ENCODE assay signal across 9 cellular contexts in the genomic region with DNA sequence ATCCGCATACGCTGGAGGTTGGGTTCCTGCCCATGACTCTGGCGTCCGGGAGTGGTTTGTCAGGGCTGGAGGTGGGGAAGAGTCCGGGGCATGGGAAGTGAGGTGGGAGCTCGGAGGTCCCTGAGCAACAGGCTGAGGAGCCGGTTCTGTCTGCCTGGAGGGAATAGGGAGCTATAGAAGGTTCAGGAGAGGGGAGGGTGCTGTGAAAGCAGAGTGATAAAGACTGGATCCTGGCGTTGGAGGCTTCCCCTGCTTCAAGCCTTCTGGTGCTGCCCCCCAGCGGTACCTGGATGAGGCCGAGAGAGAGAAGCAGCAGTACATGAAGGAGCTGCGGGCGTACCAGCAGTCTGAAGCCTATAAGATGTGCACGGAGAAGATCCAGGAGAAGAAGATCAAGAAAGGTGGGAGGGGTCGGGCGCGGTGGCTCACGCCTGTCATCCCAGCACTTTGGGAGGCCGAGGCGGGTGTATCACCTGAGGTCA. TPM values are rescaled to one million over a fixed set of nuclear protein-coding genes. Genes with fewer than 3 reads are reported as not detected.
DNase-seq lines count a peak whose midpoint lies in the region; ATAC-seq and TF ChIP-seq lines count a peak whose summit lies in the region.
"Had no signal": no experiment of that assay in that cellular context is flagged by ENCODE, and none has a peak within 500 bp of the region (broad histone marks: within the 10 kb centered on the region; RNA-seq: fewer than 3 reads in every experiment).

No MANE protein-coding gene starts in this region.

- no peak overlapping the region for H3K4me3 ChIP-seq in BE2C (ENCODE audit: low read depth, low read length)
- H3K4me3 ChIP-seq in fibroblast of villous mesenchyme (ENCODE audit: low read depth, low read length), result no peak overlapping the region

- DNase-seq in BE2C (no peak), H4 (ENCODE audit: low spot score) (peak; percentile 2), T-helper 17 cell (no peak), fibroblast of villous mesenchyme (ENCODE audit: low read depth) (peak; percentile 49), kidney glomerular epithelial cell (lab: John Stamatoyannopoulos, UW) (no peak), superior temporal gyrus (ENCODE audit: extremely low spot score) (no peak)

- peak overlapping the region; percentile 46 for H3K4me3 Mint-ChIP-seq in T-helper 17 cell

- H3K9me3 ChIP-seq in BE2C, result no peaks in the 10 kb centered on the region
- H3K9me3 ChIP-seq in T-helper 17 cell (ENCODE audit: control insufficient read depth, low read length, poor library complexity, severe bottlenecking), result no peaks in the 10 kb centered on the region

- H3K4me1 Mint-ChIP-seq in T-helper 17 cell, result peaks cover 17% of the 10 kb centered on the region

- H3K27ac Mint-ChIP-seq in T-helper 17 cell, result peak overlapping the region; percentile 14

- ATAC-seq in T-helper 17 cell (no peak), GM18502 (IDR thresholded peaks at IDR 0.05; ENCODE audit: poor library complexity, unreplicated experiment) (no peak), GM18873 (IDR thresholded peaks at IDR 0.05; ENCODE audit: low FRiP score, unreplicated experiment) (no peak)

- H3K4me1 ChIP-seq in BE2C, result peaks cover 12% of the 10 kb centered on the region

- H3K27me3 Mint-ChIP-seq in T-helper 17 cell, result no peaks in the 10 kb centered on the region

- peaks cover 7% of the 10 kb centered on the region; the same call in 1 of the 2 replicates for H3K36me3 ChIP-seq in BE2C

- no peaks in the 10 kb centered on the region for H3K36me3 Mint-ChIP-seq in T-helper 17 cell (ENCODE audit: low read depth)

- 0 out of 2 replicates have a peak, but pooled peaks have one; percentile 19 for TF ChIP-seq CTCF in BE2C (IDR thresholded peaks at IDR 0.05; ENCODE audit: low read depth, low read length)
- TF ChIP-seq CTCF in fibroblast of villous mesenchyme (IDR thresholded peaks at IDR 0.05; ENCODE audit: insufficient read depth, low read depth, low read length), result peak; percentile 45

- no peaks in the 10 kb centered on the region for H3K27me3 ChIP-seq in BE2C

RNA-seq across cellular contexts. Expression of a gene that starts 2.6 kb away (rescaled TPM):
- 136 TPM for polyA plus RNA-seq in BE2C (2012; ENCODE audit: insufficient read depth, insufficient read length, low read depth)
- total RNA-seq in H4 (2014; rRNA removed; shearing (Covaris generic)), result 72.2 and 90.8 TPM in 2 replicates
- total RNA-seq in T-helper 17 cell (10 to 100 TPM; 34.0 to 36.7 TPM), fibroblast of villous mesenchyme (72.5 and 124 TPM in 2 replicates)

RNA-seq across cellular contexts. Expression of a gene that starts 10.0 kb away (rescaled TPM):
- polyA plus RNA-seq in BE2C (2012; ENCODE audit: insufficient read depth, insufficient read length, low read depth), result not detected
- total RNA-seq in H4 (2014; rRNA removed; shearing (Covaris generic)), result not detected in 2 replicates
- total RNA-seq in T-helper 17 cell (1 to 10 TPM in 1 of 2 donors, under 1 TPM in 1; 0.42 to 3.3 TPM), fibroblast of villous mesenchyme (0.32 and 0.43 TPM in 2 replicates)

RNA-seq across cellular contexts. Expression of a gene that starts 17.9 kb away (rescaled TPM):
- polyA plus RNA-seq in BE2C (2012; ENCODE audit: insufficient read depth, insufficient read length, low read depth), result 119 TPM
- total RNA-seq in H4 (2014; rRNA removed; shearing (Covaris generic)), result 32.1 and 55.1 TPM in 2 replicates
- 10 to 100 TPM; 58.1 to 62.0 TPM for total RNA-seq in T-helper 17 cell
- 137 and 139 TPM in 2 replicates for total RNA-seq in fibroblast of villous mesenchyme

RNA-seq across cellular contexts. Expression of a gene that starts 31.4 kb away (rescaled TPM):
- not detected for polyA plus RNA-seq in BE2C (2012; ENCODE audit: insufficient read depth, insufficient read length, low read depth)
- total RNA-seq in H4 (2014; rRNA removed; shearing (Covaris generic)), result 1.6 TPM in 1 of 2 replicates, not detected in the other
- total RNA-seq in T-helper 17 cell (10 to 100 TPM in 1 of 2 donors, 1 to 10 TPM in 1; 1.0 to 10.4 TPM), fibroblast of villous mesenchyme (4.3 and 4.8 TPM in 2 replicates)

RNA-seq across cellular contexts. Expression of a gene that starts 36.3 kb away (rescaled TPM):
- polyA plus RNA-seq in BE2C (2012; ENCODE audit: insufficient read depth, insufficient read length, low read depth), result 6.1 TPM
- total RNA-seq in H4 (2014; rRNA removed; shearing (Covaris generic)), result not detected in 2 replicates
- total RNA-seq in T-helper 17 cell, result 1 to 10 TPM; 5.0 to 8.4 TPM
- not detected in 2 replicates for total RNA-seq in fibroblast of villous mesenchyme
- total RNA-seq: glomerular endothelial cell had no signal

Comparison
In these comparisons a context has a peak if more than half of its experiments do, and no peak if none do; other contexts are left out.
1. DNase-seq: peak in H4 (single experiment) and fibroblast of villous mesenchyme (single experiment); none in BE2C (single experiment), T-helper 17 cell (0 of 3), kidney glomerular epithelial cell (single experiment) and superior temporal gyrus (single experiment).